In genomic region chr5:180785794-180786221, GRCh38 we compare ENCODE assay signal across 8 cellular contexts. TPM values are rescaled to one million over a fixed set of nuclear protein-coding genes. Genes with fewer than 3 reads are reported as not detected.
DNase-seq lines count a peak whose midpoint lies in the region; ATAC-seq and TF ChIP-seq lines count a peak whose summit lies in the region.

No MANE protein-coding gene starts in this region.

- H3K27me3 ChIP-seq in ACC112 (ENCODE audit: insufficient read depth, low read length) (no peaks in the 10 kb centered on the region), MG63 (no peaks in the 10 kb centered on the region), endodermal cell (ENCODE audit: control insufficient read depth, insufficient read depth, low read length, poor library complexity, severe bottlenecking) (no peaks in the 10 kb centered on the region), mucosa of rectum (ENCODE audit: control insufficient read depth in 2 of 2, insufficient read depth in 2 of 2, low read length in 2 of 2) (no peaks in the 10 kb centered on the region)

- H3K9me3 ChIP-seq in MG63 (no peaks in the 10 kb centered on the region), endodermal cell (ENCODE audit: control insufficient read depth, low read length) (peaks cover 10% of the 10 kb centered on the region), mucosa of rectum (ENCODE audit: control insufficient read depth in 2 of 2, low read length in 2 of 2) (no peaks in the 10 kb centered on the region)

- peaks cover 12% of the 10 kb centered on the region for H3K79me2 ChIP-seq in ACC112 (ENCODE audit: control insufficient read depth, insufficient read depth, low read length, unreplicated experiment)

- H3K9ac ChIP-seq in endodermal cell (ENCODE audit: extremely low read depth, low read length, poor library complexity, severe bottlenecking) (no peak overlapping the region), mucosa of rectum (ENCODE audit: low read depth in 1 of 2, low read length in 2 of 2) (no peak overlapping the region)

- ATAC-seq in HG03442 (IDR thresholded peaks at IDR 0.05; ENCODE audit: unreplicated experiment) (no peak), HG03439 (IDR thresholded peaks at IDR 0.05; ENCODE audit: unreplicated experiment) (no peak), GM18870 (IDR thresholded peaks at IDR 0.05; ENCODE audit: unreplicated experiment) (no peak)

- H3K4me3 Mint-ChIP-seq in endodermal cell, result peak overlapping the region; percentile 11

- peaks cover 5% of the 10 kb centered on the region for H3K27me3 Mint-ChIP-seq in endodermal cell (ENCODE audit: insufficient read depth)

- H3K27ac Mint-ChIP-seq in endodermal cell, result peak overlapping the region; percentile 96

- H3K4me1 Mint-ChIP-seq in endodermal cell, result peaks cover 32% of the 10 kb centered on the region

- peak overlapping the region; percentile 93 for H3K27ac ChIP-seq in ACC112 (ENCODE audit: low read depth, low read length)
- peak overlapping the region; percentile 97 for H3K27ac ChIP-seq in endodermal cell (ENCODE audit: low read depth, low read length)
- H3K27ac ChIP-seq in mucosa of rectum (ENCODE audit: low read depth in 2 of 2, low read length in 2 of 2), result peak overlapping the region; percentile 64 to 77

- no peak for TF ChIP-seq CTCF in endodermal cell (conservative IDR thresholded peaks at IDR 0.05)

- peaks cover 8% of the 10 kb centered on the region for H3K9me3 Mint-ChIP-seq in endodermal cell

- no peak overlapping the region for H2AFZ ChIP-seq in ACC112 (ENCODE audit: low read length, unreplicated experiment)

- H3K36me3 ChIP-seq in ACC112 (ENCODE audit: insufficient read depth, low read length) (0 out of 2 replicates have a peak, but pooled peaks cover 8% of the 10 kb centered on the region), MG63 (peaks cover 31% of the 10 kb centered on the region), endodermal cell (ENCODE audit: control insufficient read depth, insufficient read depth, low read length) (peaks cover 22% of the 10 kb centered on the region), mucosa of rectum (ENCODE audit: control insufficient read depth in 2 of 2, insufficient read depth in 2 of 2, low read length in 2 of 2) (peaks cover 8 to 14% of the 10 kb centered on the region in 2 donors)

- H3K36me3 Mint-ChIP-seq in endodermal cell (ENCODE audit: low read depth), result peaks cover 20% of the 10 kb centered on the region

- peaks cover 27% of the 10 kb centered on the region for H3K4me1 ChIP-seq in ACC112 (ENCODE audit: control insufficient read depth, insufficient read depth, low read length, unreplicated experiment)
- H3K4me1 ChIP-seq in endodermal cell (ENCODE audit: control insufficient read depth, insufficient read depth, low read length), result peaks cover 25% of the 10 kb centered on the region
- peaks cover 3 to 4% of the 10 kb centered on the region in 2 donors for H3K4me1 ChIP-seq in mucosa of rectum (ENCODE audit: control insufficient read depth in 2 of 2, insufficient read depth in 2 of 2, low read length in 2 of 2)

- WGBS in endodermal cell (ENCODE audit: insufficient coverage in 1 of 2, insufficient read length in 1 of 2), 2 experiments, result 32 to 48% methylated on average over 4 to 5 of the region's 5 CpGs

- intact Hi-C loops in head of caudate nucleus (cut with DNase I), result no loop called here

- H3K4me3 ChIP-seq in ACC112 (ENCODE audit: low read depth, low read length) (peak overlapping the region; percentile 41; the same call in 1 of the 2 replicates), MG63 (no peak overlapping the region), endodermal cell (ENCODE audit: low read length) (no peak overlapping the region), mucosa of rectum (ENCODE audit: low read length in 2 of 2) (no peak overlapping the region)

- DNase-seq in MG63 (peak; percentile 95), endodermal cell (peak; percentile 93), head of caudate nucleus (no peak)

RNA-seq across cellular contexts. Expression of gene MGAT1, which starts 16.8 kb away (rescaled TPM):
- 186 and 189 TPM in 2 replicates for total RNA-seq in MG63 (2014; rRNA removed; shearing (Covaris generic); ENCODE audit: low replicate concordance)
- total RNA-seq in endodermal cell, result 100 to 1,000 TPM in 1 of 2 donors, 10 to 100 TPM in 1; 76.2 to 101 TPM
- polyA plus RNA-seq in endodermal cell (2013, experiment 1 of 2), result 58.9 TPM
- 55.0 TPM for polyA plus RNA-seq in endodermal cell (2013, experiment 2 of 2)

RNA-seq across cellular contexts. Expression of gene OR2Y1, which starts 46.0 kb away (rescaled TPM):
- not detected in 2 replicates for total RNA-seq in MG63 (2014; rRNA removed; shearing (Covaris generic); ENCODE audit: low replicate concordance)
- not detected for total RNA-seq in endodermal cell
- polyA plus RNA-seq in endodermal cell (2013, experiment 1 of 2), result not detected
- polyA plus RNA-seq in endodermal cell (2013, experiment 2 of 2), result not detected

Comparison
In these comparisons a context has a peak if more than half of its experiments do, and no peak if none do; other contexts are left out.
1. DNase-seq: peak in MG63 (single experiment) and endodermal cell (single experiment); none in head of caudate nucleus (0 of 42).
2. Peak in every context shown above with its lines, with median percentiles within 50 percentile points of each other: H3K27ac ChIP-seq.